In the genomic region with DNA sequence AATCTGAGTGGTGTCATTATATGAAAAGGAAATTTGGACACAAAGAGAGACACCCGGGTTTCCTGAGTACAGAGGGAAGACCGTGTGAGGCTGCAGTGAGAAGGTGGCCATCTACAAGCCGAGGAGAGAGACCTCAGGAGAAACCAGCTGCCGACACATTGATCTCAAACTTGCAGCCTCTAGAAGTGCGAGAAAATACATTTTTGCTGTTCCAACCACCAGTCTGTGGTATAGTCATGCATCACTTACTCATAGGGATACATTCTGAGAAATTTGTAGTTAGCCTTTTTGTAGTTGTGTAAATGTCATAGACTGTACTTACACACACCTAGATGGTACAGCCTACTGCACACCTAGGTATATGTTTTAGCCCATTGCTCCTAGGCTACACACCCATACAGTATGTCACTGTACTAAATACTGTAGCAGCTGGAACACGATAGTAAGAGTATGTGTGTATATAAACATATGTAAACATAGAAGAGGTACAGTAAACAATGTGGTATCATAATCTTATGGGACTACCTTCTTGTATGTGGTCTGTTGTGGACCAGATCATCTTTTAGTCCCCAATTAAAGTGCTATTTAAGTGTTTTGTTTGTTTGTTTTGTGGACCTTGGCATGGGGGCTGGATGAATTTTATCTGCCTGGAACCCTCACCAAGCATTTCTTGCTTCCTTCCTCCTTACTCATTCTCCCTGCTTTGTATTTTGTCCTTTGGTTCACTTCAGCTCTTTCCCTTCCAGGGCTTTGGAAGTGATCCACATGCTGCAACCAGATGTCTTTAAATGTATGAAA, we compare ENCODE assay signal across 25 cellular contexts. TPM values are rescaled to one million over a fixed set of nuclear protein-coding genes. Genes with fewer than 3 reads are reported as not detected.
DNase-seq lines count a peak whose midpoint lies in the region; ATAC-seq and TF ChIP-seq lines count a peak whose summit lies in the region.
"Had no signal": no experiment of that assay in that cellular context is flagged by ENCODE, and none has a peak within 500 bp of the region (broad histone marks: within the 10 kb centered on the region; RNA-seq: fewer than 3 reads in every experiment).

No MANE protein-coding gene starts in this region.

- H3K27ac ChIP-seq in PC-3 (ENCODE audit: low read length): no peak overlapping the region
- H3K27ac ChIP-seq: A549, neural progenitor cell, RWPE1, suprapubic skin had no signal

- no peaks in the 10 kb centered on the region for H3K4me1 Mint-ChIP-seq in activated naive CD8-positive, alpha-beta T cell treated with anti-CD3 and anti-CD28 coated beads, Interleukin-2, amount 50 U/mL, for 24 hours
- H3K4me1 Mint-ChIP-seq in activated naive CD8-positive, alpha-beta T cell treated with anti-CD3 and anti-CD28 coated beads for 36 hours: no peaks in the 10 kb centered on the region
- H3K4me1 Mint-ChIP-seq: IgD-negative memory B cell; neural progenitor cell; stimulated activated memory B cell treated with anti-CD40 and anti-IgM and Interleukin-4, amounts not matched to agents 10 μg/mL and 1 μg/mL and 100 μg/mL, for 72 hours had no signal

- H3K9me3 Mint-ChIP-seq in activated naive CD8-positive, alpha-beta T cell treated with anti-CD3 and anti-CD28 coated beads, Interleukin-2, amount 50 U/mL, for 24 hours: no peaks in the 10 kb centered on the region
- H3K9me3 Mint-ChIP-seq in activated naive CD8-positive, alpha-beta T cell treated with anti-CD3 and anti-CD28 coated beads for 36 hours: peaks cover 4% of the 10 kb centered on the region
- H3K9me3 Mint-ChIP-seq: T-helper 1 cell treated with Interleukin-12 subunit alpha and Interleukin-12 subunit beta and Interleukin-4 antibody, amounts not matched to agents 30 μg/mL and 1 μg/mL, for 36 hours had no signal

- ATAC-seq in activated naive CD8-positive, alpha-beta T cell treated with anti-CD3 and anti-CD28 coated beads, Interleukin-2, amount 50 U/mL, for 24 hours: peak; percentile 40
- peak; percentile 35 for ATAC-seq in PC-3
- ATAC-seq in HG03378 (IDR thresholded peaks at IDR 0.05; ENCODE audit: unreplicated experiment): no peak
- ATAC-seq: A549; HCT116; right cardiac atrium; stimulated activated memory B cell treated with anti-CD40 and anti-IgM and Interleukin-4, amounts not matched to agents 10 μg/mL and 1 μg/mL and 100 μg/mL, for 72 hours had no signal

- H3K9me2 ChIP-seq in PC-3 (replicated peaks; ENCODE audit: low read length): no peaks in the 10 kb centered on the region

- no peaks in the 10 kb centered on the region for H3K4me1 ChIP-seq in PC-3 (ENCODE audit: insufficient read depth, low read length)
- H3K4me1 ChIP-seq: A549, BE2C, suprapubic skin had no signal

- H3K27ac Mint-ChIP-seq in activated naive CD8-positive, alpha-beta T cell treated with anti-CD3 and anti-CD28 coated beads, Interleukin-2, amount 50 U/mL, for 24 hours: no peak overlapping the region
- no peak overlapping the region for H3K27ac Mint-ChIP-seq in activated naive CD8-positive, alpha-beta T cell treated with anti-CD3 and anti-CD28 coated beads for 36 hours
- H3K27ac Mint-ChIP-seq: neural progenitor cell; stimulated activated memory B cell treated with anti-CD40 and anti-IgM and Interleukin-4, amounts not matched to agents 10 μg/mL and 1 μg/mL and 100 μg/mL, for 72 hours; T-helper 1 cell treated with Interleukin-12 subunit alpha and Interleukin-12 subunit beta and Interleukin-4 antibody, amounts not matched to agents 30 μg/mL and 1 μg/mL, for 36 hours had no signal

- no peak overlapping the region for H3K4me2 ChIP-seq in PC-3 (ENCODE audit: low read length)
- H3K4me2 ChIP-seq: A549, neural progenitor cell had no signal

- intact Hi-C loops in PC-3 (cut with micrococcal nuclease): no loop called here

- no peaks in the 10 kb centered on the region for H3K27me3 ChIP-seq in PC-3 (ENCODE audit: low read length)
- H3K27me3 ChIP-seq: BE2C, neural progenitor cell, suprapubic skin had no signal

- no peaks in the 10 kb centered on the region for H3K79me2 ChIP-seq in PC-3 (ENCODE audit: low read length)

- no peak overlapping the region for H3K4me3 Mint-ChIP-seq in activated naive CD8-positive, alpha-beta T cell treated with anti-CD3 and anti-CD28 coated beads, Interleukin-2, amount 50 U/mL, for 24 hours
- H3K4me3 Mint-ChIP-seq in activated naive CD8-positive, alpha-beta T cell treated with anti-CD3 and anti-CD28 coated beads for 36 hours: no peak overlapping the region
- H3K4me3 Mint-ChIP-seq: IgD-negative memory B cell; neural progenitor cell; stimulated activated memory B cell treated with anti-CD40 and anti-IgM and Interleukin-4, amounts not matched to agents 10 μg/mL and 1 μg/mL and 100 μg/mL, for 72 hours; T-helper 1 cell treated with Interleukin-12 subunit alpha and Interleukin-12 subunit beta and Interleukin-4 antibody, amounts not matched to agents 30 μg/mL and 1 μg/mL, for 36 hours had no signal

- H3K27me3 Mint-ChIP-seq in activated naive CD8-positive, alpha-beta T cell treated with anti-CD3 and anti-CD28 coated beads, Interleukin-2, amount 50 U/mL, for 24 hours: peaks cover 2% of the 10 kb centered on the region
- H3K27me3 Mint-ChIP-seq in activated naive CD8-positive, alpha-beta T cell treated with anti-CD3 and anti-CD28 coated beads for 36 hours: no peaks in the 10 kb centered on the region
- H3K27me3 Mint-ChIP-seq: stimulated activated memory B cell treated with anti-CD40 and anti-IgM and Interleukin-4, amounts not matched to agents 10 μg/mL and 1 μg/mL and 100 μg/mL, for 72 hours had no signal

- no peaks in the 10 kb centered on the region for H3F3A ChIP-seq in PC-3 (ENCODE audit: low read length, unreplicated experiment)

- H3K9ac ChIP-seq in PC-3 (ENCODE audit: low read length): no peak overlapping the region
- H3K9ac ChIP-seq: neural progenitor cell had no signal

- no TSS peak for BruUV-seq in PC-3 (replicated peaks; lab: Mats Ljungman, UMichigan)

- H3K4me3 ChIP-seq in PC-3 (ENCODE audit: low read length): no peak overlapping the region
- H3K4me3 ChIP-seq: A549, neural progenitor cell, suprapubic skin had no signal

- no peak for TF ChIP-seq CTCF in PC-3 (conservative IDR thresholded peaks at IDR 0.05; ENCODE audit: low read depth, low read length)

- CTCF ChIA-PET in PC-3 (lab: Charles Lee): no interaction called here

- no peak overlapping the region for H2AFZ ChIP-seq in PC-3 (ENCODE audit: low read length)
- H2AFZ ChIP-seq: neural progenitor cell had no signal

- no peaks in the 10 kb centered on the region for H4K20me1 ChIP-seq in PC-3 (ENCODE audit: low read length)

- DNase-seq in activated naive CD8-positive, alpha-beta T cell treated with anti-CD3 and anti-CD28 coated beads, Interleukin-2, amount 50 U/mL, for 24 hours: no peak
- no peak for DNase-seq in activated naive CD8-positive, alpha-beta T cell treated with anti-CD3 and anti-CD28 coated beads for 36 hours
- no peak for DNase-seq in PC-3
- peak; percentile 60 for DNase-seq in fibroblast of peridontal ligament (ENCODE audit: extremely low read depth)
- peak; percentile 1 for DNase-seq in stromal cell of bone marrow (ENCODE audit: low read depth)
- DNase-seq in DMS 273 (lab: John Stamatoyannopoulos, UW; ENCODE audit: unreplicated experiment): no peak
- no peak for DNase-seq in MV-4-11 (lab: John Stamatoyannopoulos, UW)
- DNase-seq: activated CD4-positive, alpha-beta T cell treated with anti-CD3 and anti-CD28 coated beads for 1 hour; activated T-cell treated with anti-CD3 and anti-CD28 coated beads, Interleukin-2, amount 50 U/mL, for 1 hour; BE2C; cortex of kidney; hypothalamus; NCI-H1417 treated with DMSO at 0.1 percent for 48 hours; NCI-H524; right cardiac atrium; stimulated activated CD4-positive, alpha-beta T cell treated with anti-CD3 and anti-CD28 coated beads, Interleukin-4, amount 100 ng/mL, for 1 hour had no signal

- POLR2A ChIA-PET in PC-3 (lab: Charles Lee; ENCODE audit: unreplicated experiment): no interaction called here

- H3K9me3 ChIP-seq in PC-3 (ENCODE audit: low read length): no peaks in the 10 kb centered on the region
- H3K9me3 ChIP-seq: A549, BE2C, suprapubic skin had no signal

- no peaks in the 10 kb centered on the region for H3K36me3 Mint-ChIP-seq in activated naive CD8-positive, alpha-beta T cell treated with anti-CD3 and anti-CD28 coated beads, Interleukin-2, amount 50 U/mL, for 24 hours (ENCODE audit: low read depth)
- peaks cover 2% of the 10 kb centered on the region for H3K36me3 Mint-ChIP-seq in activated naive CD8-positive, alpha-beta T cell treated with anti-CD3 and anti-CD28 coated beads for 36 hours
- H3K36me3 Mint-ChIP-seq: IgD-negative memory B cell; neural progenitor cell; stimulated activated memory B cell treated with anti-CD40 and anti-IgM and Interleukin-4, amounts not matched to agents 10 μg/mL and 1 μg/mL and 100 μg/mL, for 72 hours had no signal

- H3K36me3 ChIP-seq in PC-3 (ENCODE audit: low read depth, low read length): no peaks in the 10 kb centered on the region
- H3K36me3 ChIP-seq: BE2C, neural progenitor cell, suprapubic skin had no signal

RNA-seq across cellular contexts. Expression of a gene that starts 38.3 kb away (rescaled TPM):
- 1 to 10 TPM; 4.4 to 5.7 TPM for total RNA-seq in activated naive CD8-positive, alpha-beta T cell treated with anti-CD3 and anti-CD28 coated beads for 36 hours
- total RNA-seq in PC-3 (2014; rRNA removed): 12.2 and 21.3 TPM in 2 replicates

Comparison
In these comparisons a context has a peak if more than half of its experiments do, and no peak if none do; other contexts are left out.
1. DNase-seq: peak in fibroblast of peridontal ligament (single experiment) and stromal cell of bone marrow (single experiment); none in activated naive CD8-positive, alpha-beta T cell treated with anti-CD3 and anti-CD28 coated beads, Interleukin-2, amount 50 U/mL, for 24 hours (single experiment), activated naive CD8-positive, alpha-beta T cell treated with anti-CD3 and anti-CD28 coated beads for 36 hours (single experiment), PC-3 (single experiment), DMS 273 (single experiment) and MV-4-11 (single experiment).